24 cellular contexts compared by ENCODE assay signal in genomic region chr11:116244889-116245288, GRCh38.
"Had no signal": no experiment of that assay in that cellular context is flagged by ENCODE, and none has a peak within 500 bp of the region (broad histone marks: within the 10 kb centered on the region; RNA-seq: fewer than 3 reads in every experiment).

No MANE protein-coding gene starts in this region.

- H3K27ac Mint-ChIP-seq: dendritic cell treated with granulocyte-macrophage colony-stimulating factor and Interleukin-4, amounts not matched to agents 40 ng/mL and 50 ng/mL, for 4 days; naive thymus-derived CD8-positive, alpha-beta T cell; stimulated activated memory B cell treated with anti-CD40 and anti-IgM and Interleukin-4, amounts not matched to agents 10 μg/mL and 1 μg/mL and 100 μg/mL, for 72 hours; type B pancreatic cell had no signal

- H3K27ac ChIP-seq: colonic mucosa, esophagus muscularis mucosa, foreskin keratinocyte, gastroesophageal sphincter, heart left ventricle, hepatocyte, parathyroid adenoma, psoas muscle, testis, tibial artery had no signal

- H3K4me3 ChIP-seq: colonic mucosa, esophagus muscularis mucosa, gastroesophageal sphincter, heart left ventricle, hepatocyte, psoas muscle, sigmoid colon, testis, tibial artery had no signal

- DNase-seq: colonic mucosa; effector CD8-positive, alpha-beta T cell; foreskin keratinocyte; heart left ventricle; kidney; mesenchymal stem cell; midbrain; naive thymus-derived CD8-positive, alpha-beta T cell; psoas muscle; right cardiac atrium; sigmoid colon; stimulated activated CD4-positive, alpha-beta T cell treated with anti-CD3 and anti-CD28 coated beads, Interleukin-2, amount 100 ng/mL, for 24 hours; stimulated activated CD4-positive, alpha-beta T cell treated with anti-CD3 and anti-CD28 coated beads, Interleukin-4, amount 100 ng/mL, for 24 hours; stimulated activated naive CD8-positive, alpha-beta T cell treated with anti-CD3 and anti-CD28 coated beads, Interleukin-15, Interleukin-2, amounts not matched to agents 100 U/mL and 50 U/mL, for 24 hours; testis; tibial artery had no signal

- H3K4me1 ChIP-seq: colonic mucosa, foreskin keratinocyte, heart left ventricle, parathyroid adenoma, psoas muscle, testis, tibial artery had no signal

- H3K36me3 ChIP-seq: colonic mucosa, esophagus muscularis mucosa, gastroesophageal sphincter, heart left ventricle, sigmoid colon, tibial artery had no signal

- H3K9me3 Mint-ChIP-seq: dendritic cell treated with granulocyte-macrophage colony-stimulating factor and Interleukin-4, amounts not matched to agents 40 ng/mL and 50 ng/mL, for 4 days; neural crest cell; type B pancreatic cell had no signal

- H3K4me3 Mint-ChIP-seq: dendritic cell treated with granulocyte-macrophage colony-stimulating factor and Interleukin-4, amounts not matched to agents 40 ng/mL and 50 ng/mL, for 4 days; naive thymus-derived CD8-positive, alpha-beta T cell; neural crest cell; stimulated activated memory B cell treated with anti-CD40 and anti-IgM and Interleukin-4, amounts not matched to agents 10 μg/mL and 1 μg/mL and 100 μg/mL, for 72 hours; type B pancreatic cell had no signal

- H3K27me3 Mint-ChIP-seq: stimulated activated memory B cell treated with anti-CD40 and anti-IgM and Interleukin-4, amounts not matched to agents 10 μg/mL and 1 μg/mL and 100 μg/mL, for 72 hours had no signal

- H3K4me2 ChIP-seq: hepatocyte had no signal

- H3K36me3 Mint-ChIP-seq: naive thymus-derived CD8-positive, alpha-beta T cell; stimulated activated memory B cell treated with anti-CD40 and anti-IgM and Interleukin-4, amounts not matched to agents 10 μg/mL and 1 μg/mL and 100 μg/mL, for 72 hours; type B pancreatic cell had no signal

- H3K9ac ChIP-seq: parathyroid adenoma had no signal

- H3K27me3 ChIP-seq: colonic mucosa, testis, tibial artery had no signal

- H3K4me1 Mint-ChIP-seq: naive thymus-derived CD8-positive, alpha-beta T cell; stimulated activated memory B cell treated with anti-CD40 and anti-IgM and Interleukin-4, amounts not matched to agents 10 μg/mL and 1 μg/mL and 100 μg/mL, for 72 hours had no signal

- H3K79me2 ChIP-seq: hepatocyte, parathyroid adenoma had no signal
